19 cellular contexts compared by ENCODE assay signal in the genomic region with DNA sequence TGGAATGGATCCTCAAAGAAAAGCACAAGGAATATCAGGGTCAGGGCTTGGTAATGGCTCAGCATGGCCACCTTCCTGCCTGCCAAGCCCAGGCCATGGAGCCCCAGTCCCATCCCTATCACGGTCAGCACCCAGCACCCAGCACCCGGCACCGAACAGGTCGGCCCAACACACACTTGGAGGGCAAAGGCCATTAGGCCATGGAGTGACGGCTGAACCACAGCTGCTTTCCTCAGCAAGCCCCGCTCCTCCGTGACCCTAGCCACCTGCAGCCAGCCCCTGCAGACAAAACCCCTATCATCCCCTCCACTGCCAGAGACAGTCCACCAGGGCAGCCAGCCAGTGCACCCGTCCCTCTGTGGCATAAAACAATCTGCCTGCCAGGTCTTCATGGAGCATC. TPM values are rescaled to one million over a fixed set of nuclear protein-coding genes. Genes with fewer than 3 reads are reported as not detected.
DNase-seq lines count a peak whose midpoint lies in the region; ATAC-seq, FAIRE-seq and TF ChIP-seq lines count a peak whose summit lies in the region.
"Had no signal": no experiment of that assay in that cellular context is flagged by ENCODE, and none has a peak within 500 bp of the region (broad histone marks: within the 10 kb centered on the region; RNA-seq: fewer than 3 reads in every experiment).

No MANE protein-coding gene starts in this region.

- no peak for ATAC-seq in HepG2
- ATAC-seq: GM23338 had no signal

- H2AFZ ChIP-seq in HepG2 (ENCODE audit: low read length) (no peak overlapping the region), neural progenitor cell (replicated peaks) (no peak overlapping the region)
- H2AFZ ChIP-seq: GM23338 had no signal

- H3K27ac ChIP-seq in liver (ENCODE audit: low read depth in 1 of 2, low read length in 2 of 2) (peak overlapping the region; percentile 37 to 79), HepG2 (ENCODE audit: extremely low read length, insufficient read depth, low read length) (no peak overlapping the region), kidney (ENCODE audit: low read depth in 2 of 2, low read length in 2 of 2) (no peak overlapping the region), neural progenitor cell (no peak overlapping the region)
- H3K27ac ChIP-seq: BLaER1 had no signal

- peaks cover 4% of the 10 kb centered on the region for H3K27me3 Mint-ChIP-seq in neural progenitor cell (ENCODE audit: insufficient read depth, low read depth)
- H3K27me3 Mint-ChIP-seq: CD4-positive, alpha-beta memory T cell had no signal

- no peaks in the 10 kb centered on the region for H3K27me3 ChIP-seq in liver (ENCODE audit: control insufficient read depth in 4 of 4, insufficient read depth in 4 of 4, low read length in 3 of 4)
- H3K27me3 ChIP-seq in HepG2 (ENCODE audit: control insufficient read depth in 1 of 2, insufficient read depth in 2 of 2, low read length in 2 of 2): no peaks in the 10 kb centered on the region
- H3K27me3 ChIP-seq in neural progenitor cell: no peaks in the 10 kb centered on the region
- H3K27me3 ChIP-seq: BLaER1 had no signal

- no peaks in the 10 kb centered on the region for H3K9me3 Mint-ChIP-seq in neural progenitor cell
- H3K9me3 Mint-ChIP-seq: CD14-positive monocyte, GM23338 had no signal

- H3K4me3 ChIP-seq in liver (ENCODE audit: low read depth in 1 of 3, low read length in 3 of 3) (no peak overlapping the region), HepG2 (replicated peaks in 1 of 3; ENCODE audit: insufficient read depth in 1 of 3, low read depth in 2 of 3, low read length in 3 of 3) (no peak overlapping the region), kidney (ENCODE audit: low read length in 2 of 2) (no peak overlapping the region), neural progenitor cell (no peak overlapping the region)
- H3K4me3 ChIP-seq: BLaER1, GM23338 had no signal

- no peak for TF ChIP-seq RAD21 in liver (IDR thresholded peaks at IDR 0.05)
- no peak for TF ChIP-seq RAD21 in HepG2 (CRISPR knock-in tag; IDR thresholded peaks at IDR 0.05)

- TF ChIP-seq POLR2A in HepG2 (IDR thresholded peaks at IDR 0.05; ENCODE audit: insufficient read depth in 1 of 2, low read depth in 2 of 2, low read length in 2 of 2): no peak

- H3K4me1 ChIP-seq in liver (ENCODE audit: control insufficient read depth in 4 of 4, insufficient read depth in 4 of 4, low read length in 3 of 4) (peaks cover 12 to 44% (median 30%) of the 10 kb centered on the region in 4 donors), HepG2 (ENCODE audit: insufficient read depth, low read length) (no peaks in the 10 kb centered on the region), kidney (ENCODE audit: control insufficient read depth in 1 of 2, insufficient read depth in 1 of 2, low read depth in 1 of 2, low read length in 2 of 2) (peaks cover 0 to 2% of the 10 kb centered on the region in 2 donors), neural progenitor cell (no peaks in the 10 kb centered on the region)
- H3K4me1 ChIP-seq: BLaER1 had no signal

- FAIRE-seq in HepG2 (lab: Jason Lieb, UNC) (no peak), kidney (lab: Jason Lieb, UNC) (no peak)
- FAIRE-seq: H54, HTR-8/SVneo had no signal

- TF ChIP-seq EP300 in HepG2 (IDR thresholded peaks at IDR 0.05; ENCODE audit: low read depth in 2 of 2, low read length in 2 of 2): no peak
- TF ChIP-seq EP300 in HepG2 (CRISPR knock-in tag; IDR thresholded peaks at IDR 0.05; ENCODE audit: borderline replicate concordance): no peak

- POLR2A ChIA-PET in HepG2 (lab: Yijun Ruan, JAX): no interaction called here

- 70% methylated on average over 8 of the region's 8 CpGs for WGBS in liver
- WGBS in HepG2 (ENCODE audit: low lambda C conversion rate): 100% methylated on average over 3 of the region's 8 CpGs

- H3K79me2 ChIP-seq in HepG2 (ENCODE audit: insufficient read depth, low read length): no peaks in the 10 kb centered on the region
- H3K79me2 ChIP-seq in neural progenitor cell (ENCODE audit: low read depth): no peaks in the 10 kb centered on the region

- BruUV-seq in HepG2 (replicated peaks; lab: Mats Ljungman, UMichigan): no TSS peak

- H4K20me1 ChIP-seq in HepG2 (ENCODE audit: insufficient read depth, low read length) (no peaks in the 10 kb centered on the region), neural progenitor cell (ENCODE audit: low read depth) (no peaks in the 10 kb centered on the region)

- H3K4me1 Mint-ChIP-seq in neural progenitor cell: peaks cover 19% of the 10 kb centered on the region
- H3K4me1 Mint-ChIP-seq: CD14-positive monocyte had no signal

- peaks cover 2% of the 10 kb centered on the region for H3K36me3 Mint-ChIP-seq in neural progenitor cell

- in situ Hi-C loops in HepG2 (cut with HindIII; ENCODE audit: extremely low pct_ligation_motif_present, low pct_unique_long_range_greater_than_20kb): no loop called here

- TF ChIP-seq CTCF in liver (IDR thresholded peaks at IDR 0.05; ENCODE audit: low read depth, low read length, missing input control): no peak
- TF ChIP-seq CTCF in HepG2 (CRISPR knock-in tag; IDR thresholded peaks at IDR 0.05): no peak
- TF ChIP-seq CTCF in kidney (IDR thresholded peaks at IDR 0.05; ENCODE audit: borderline replicate concordance, extremely low read depth, insufficient read depth): no peak
- no peak for TF ChIP-seq CTCF in neural progenitor cell (IDR thresholded peaks at IDR 0.05)

- H3K9ac ChIP-seq in liver (ENCODE audit: low read depth in 1 of 2, low read length in 2 of 2) (no peak overlapping the region), HepG2 (ENCODE audit: insufficient read depth, low read depth, low read length) (no peak overlapping the region), kidney (ENCODE audit: low read length in 2 of 2) (no peak overlapping the region), neural progenitor cell (no peak overlapping the region)
- H3K9ac ChIP-seq: BLaER1 had no signal

- no peaks in the 10 kb centered on the region for H3F3A ChIP-seq in neural progenitor cell (ENCODE audit: low read depth)

- no peak overlapping the region for H3K4me2 ChIP-seq in HepG2 (ENCODE audit: low read depth, low read length)
- no peak overlapping the region for H3K4me2 ChIP-seq in neural progenitor cell
- H3K4me2 ChIP-seq: BLaER1, GM23338 had no signal

- no peak overlapping the region for H3K4me3 Mint-ChIP-seq in neural progenitor cell
- H3K4me3 Mint-ChIP-seq: CD14-positive monocyte; CD4-positive, alpha-beta memory T cell; GM23338 had no signal

- DNase-seq in HepG2 (ENCODE audit: low spot score) (no peak), kidney (peak; percentile 37), neural progenitor cell (ENCODE audit: low spot score) (no peak), anterior cingulate cortex (lab: John Stamatoyannopoulos, UW) (no peak), ecto neural progenitor cell (ENCODE audit: low spot score) (no peak), activated gamma-delta T cell (lab: John Stamatoyannopoulos, UW) (no peak)
- no peak for DNase-seq in stimulated activated CD4-positive, alpha-beta T cell treated with anti-CD3 and anti-CD28 coated beads, Interleukin-4, amount 100 ng/mL, for 24 hours
- DNase-seq: 8988T; CD4-positive, alpha-beta memory T cell; DMS153; DMS79 treated with DMSO at 0.1 percent for 48 hours; GF-D8; HCEC 1CT had no signal

- peaks cover 2 to 23% (median 12%) of the 10 kb centered on the region in 4 donors for H3K36me3 ChIP-seq in liver (ENCODE audit: control insufficient read depth in 4 of 4, insufficient read depth in 3 of 4, low read depth in 1 of 4, low read length in 3 of 4)
- H3K36me3 ChIP-seq in HepG2 (replicated peaks in 1 of 2; ENCODE audit: control insufficient read depth in 1 of 2, insufficient read depth in 2 of 2, low read length in 2 of 2): peaks cover 14 to 20% of the 10 kb centered on the region in 2 experiments; a peak in 4 of 5 replicates
- H3K36me3 ChIP-seq in kidney (ENCODE audit: control insufficient read depth in 1 of 2, insufficient read depth in 2 of 2, low read length in 2 of 2): peaks cover 13 to 17% of the 10 kb centered on the region in 2 donors
- H3K36me3 ChIP-seq in neural progenitor cell: no peaks in the 10 kb centered on the region

- peak overlapping the region; percentile 69 for H3K27ac Mint-ChIP-seq in neural progenitor cell
- H3K27ac Mint-ChIP-seq: CD4-positive, alpha-beta memory T cell; GM23338 had no signal

- H3K9me3 ChIP-seq in liver (ENCODE audit: control insufficient read depth in 4 of 4, low read length in 3 of 4) (no peaks in the 10 kb centered on the region), HepG2 (ENCODE audit: low read length) (no peaks in the 10 kb centered on the region), kidney (ENCODE audit: control insufficient read depth in 1 of 2, low read length in 2 of 2) (no peaks in the 10 kb centered on the region), neural progenitor cell (ENCODE audit: low read depth) (no peaks in the 10 kb centered on the region)
- H3K9me3 ChIP-seq: BLaER1 had no signal

- CTCF ChIA-PET in HepG2 (lab: Yijun Ruan, JAX; ENCODE audit: low intra/inter-chr PET ratio, low total read pairs): no interaction called here

- intact Hi-C loops in HepG2 (cut with micrococcal nuclease; ENCODE audit: unreplicated experiment) (no loop called here), kidney (cut with DNase I) (no loop called here)

RNA-seq across cellular contexts. Expression of a gene that starts 20.6 kb away (rescaled TPM):
- total RNA-seq in liver: 100 to 1,000 TPM in 1 of 2 donors, 10 to 100 TPM in 1; 37.3 to 102 TPM
- 100 to 1,000 TPM; 132 to 211 TPM for polyA plus RNA-seq in liver
- total RNA-seq in HepG2 (2016; rRNA removed; fragmentation: Illumina TruSeq; extraction: Trizol): 75.1 and 81.0 TPM in 2 replicates
- total RNA-seq in HepG2 (2016; cell fraction: cytosol; rRNA removed; fragmentation: Illumina TruSeq; extraction: Trizol; ENCODE audit: low read depth): 12.2 and 14.5 TPM in 2 replicates
- total RNA-seq in HepG2 (2016; cell fraction: insoluble cytoplasmic fraction; rRNA removed; fragmentation: Illumina TruSeq; extraction: Trizol): 76.9 and 79.4 TPM in 2 replicates
- total RNA-seq in HepG2 (2016; cell fraction: membrane; rRNA removed; fragmentation: Illumina TruSeq; extraction: Trizol): 29.4 and 31.9 TPM in 2 replicates
- total RNA-seq in HepG2 (2016; cell fraction: nucleus; rRNA removed; fragmentation: Illumina TruSeq; extraction: Trizol): 35.5 and 39.2 TPM in 2 replicates
- polyA plus RNA-seq in HepG2 (2011; rRNA removed): 60.7 and 63.7 TPM in 2 replicates
- 56.0 and 100 TPM in 2 replicates for polyA plus RNA-seq in HepG2 (2011; cell fraction: cytosol; rRNA removed)
- 50.1 and 50.6 TPM in 2 replicates for polyA plus RNA-seq in HepG2 (2011; cell fraction: nucleus; rRNA removed)
- polyA plus RNA-seq in HepG2 (2012): 45.4 and 52.9 TPM in 2 replicates
- 14.1 and 18.0 TPM in 2 replicates for polyA plus RNA-seq in HepG2 (2016; cell fraction: cytosol; fragmentation: Illumina TruSeq; extraction: Trizol; ENCODE audit: low read depth)
- polyA plus RNA-seq in HepG2 (2016; cell fraction: insoluble cytoplasmic fraction; fragmentation: Illumina TruSeq; extraction: Trizol; ENCODE audit: low read depth): 103 and 110 TPM in 2 replicates
- 30.2 and 30.4 TPM in 2 replicates for polyA plus RNA-seq in HepG2 (2016; cell fraction: membrane; fragmentation: Illumina TruSeq; extraction: Trizol; ENCODE audit: low read depth)
- polyA plus RNA-seq in HepG2 (2016; cell fraction: nucleus; fragmentation: Illumina TruSeq; extraction: Trizol; ENCODE audit: insufficient read depth, low read depth): 79.7 and 88.3 TPM in 2 replicates
- polyA minus RNA-seq in HepG2 (2011; rRNA and poly(A)+ RNA removed; ENCODE audit: low replicate concordance): 62.3 and 119 TPM in 2 replicates
- 32.5 and 35.0 TPM in 2 replicates for polyA minus RNA-seq in HepG2 (2011; cell fraction: cytosol; rRNA and poly(A)+ RNA removed)
- polyA minus RNA-seq in HepG2 (2011; cell fraction: nucleus; rRNA and poly(A)+ RNA removed): 14.2 and 19.1 TPM in 2 replicates
- 71.4 TPM for total RNA-seq in kidney
- polyA plus RNA-seq in kidney (ENCODE audit: insufficient read depth, low read depth, low replicate concordance): 402 TPM
- 47.0 and 55.1 TPM in 2 replicates for total RNA-seq in neural progenitor cell (ENCODE audit: low replicate concordance)

Comparison
In these comparisons a context has a peak if more than half of its experiments do, and no peak if none do; other contexts are left out.
1. H3K27ac ChIP-seq: peak in liver (2 of 2); none in HepG2 (single experiment), kidney (0 of 2) and neural progenitor cell (single experiment).